In the genomic region with DNA sequence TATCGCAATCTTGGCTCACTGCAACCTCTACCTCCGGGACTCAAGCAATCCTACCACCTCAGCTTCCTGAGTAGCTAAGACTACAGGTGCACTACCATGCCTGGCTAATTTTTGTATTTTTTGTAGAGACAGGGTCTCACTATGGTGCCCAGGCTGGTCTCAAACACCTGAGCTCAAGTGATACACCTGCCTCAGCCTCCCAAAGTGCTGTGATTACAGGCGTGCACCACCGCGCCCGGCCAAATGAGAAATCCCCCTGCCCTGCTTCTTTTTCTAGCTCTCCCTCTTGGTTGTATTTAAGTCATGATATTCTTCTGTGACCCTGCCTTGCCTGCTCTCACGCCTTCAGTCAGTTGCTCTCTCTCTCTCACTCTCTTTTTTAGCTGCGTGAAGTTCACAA, we compare ENCODE assay signal across 33 cellular contexts.
"Had no signal": no experiment of that assay in that cellular context is flagged by ENCODE, and none has a peak within 500 bp of the region (broad histone marks: within the 10 kb centered on the region; RNA-seq: fewer than 3 reads in every experiment).

No MANE protein-coding gene starts in this region.

- H3K36me3 ChIP-seq: adrenal gland, esophagus squamous epithelium, gastrocnemius medialis, uterus had no signal

- H3K27ac ChIP-seq: adrenal gland, epithelial cell of prostate, esophagus squamous epithelium, gastrocnemius medialis, skin epidermis, uterus had no signal

- H3K27me3 ChIP-seq: adrenal gland, gastrocnemius medialis, uterus had no signal

- H3K4me3 Mint-ChIP-seq: activated CD4-positive, alpha-beta memory T cell treated with anti-CD3 and anti-CD28 coated beads, Interleukin-2, amount 10 ng/mL, durations not matched to agents 7 days and 5 days; activated CD4-positive, alpha-beta T cell treated with anti-CD3 and anti-CD28 coated beads, Interleukin-2, amount 10 ng/mL, durations not matched to agents 7 days and 5 days; activated naive CD4-positive, alpha-beta T cell treated with anti-CD3 and anti-CD28 coated beads for 36 hours; activated naive CD8-positive, alpha-beta T cell treated with anti-CD3 and anti-CD28 coated beads for 36 hours; activated T-helper 1 cell treated with anti-CD3 and anti-CD28 coated beads, Interleukin-12 subunit alpha, Interleukin-12 subunit beta, Interleukin-2, Interleukin-4 antibody, amounts not matched to agents 30 ng/mL and 10 ng/mL and 1 ng/mL, durations not matched to agents 14 hours and 24 hours and 36 hours; dendritic cell treated with granulocyte-macrophage colony-stimulating factor and Interleukin-4, amounts not matched to agents 40 ng/mL and 50 ng/mL, for 4 days; mesothelial cell of epicardium; naive B cell; neural crest cell; stimulated activated effector memory CD8-positive, alpha-beta T cell treated with anti-CD3 and anti-CD28 coated beads, Interleukin-12 subunit alpha, Interleukin-12 subunit beta, amount 100 ng/mL, for 72 hours; stimulated activated naive CD8-positive, alpha-beta T cell treated with anti-CD3 and anti-CD28 coated beads, Interleukin-15, amount 100 ng/mL, for 72 hours; T-helper 1 cell treated with Interleukin-12 subunit alpha and Interleukin-12 subunit beta and Interleukin-4 antibody, amounts not matched to agents 30 μg/mL and 1 μg/mL, for 36 hours; type B pancreatic cell had no signal

- H3K4me2 ChIP-seq: SK-N-SH had no signal

- ATAC-seq: gastrocnemius medialis; left cardiac atrium; left ventricle myocardium superior; sciatic nerve; stimulated activated effector memory CD8-positive, alpha-beta T cell treated with anti-CD3 and anti-CD28 coated beads, Interleukin-12 subunit alpha, Interleukin-12 subunit beta, amount 100 ng/mL, for 72 hours; stimulated activated naive CD8-positive, alpha-beta T cell treated with anti-CD3 and anti-CD28 coated beads, Interleukin-15, amount 100 ng/mL, for 72 hours had no signal

- H3K9ac ChIP-seq: SK-N-SH had no signal

- H3K9me3 ChIP-seq: adrenal gland, esophagus squamous epithelium, gastrocnemius medialis, SK-N-SH, uterus had no signal

- DNase-seq: activated CD4-positive, alpha-beta memory T cell treated with anti-CD3 and anti-CD28 coated beads, Interleukin-2, amount 10 ng/mL, durations not matched to agents 7 days and 5 days; activated CD4-positive, alpha-beta T cell treated with anti-CD3 and anti-CD28 coated beads for 1 hour; activated CD4-positive, alpha-beta T cell treated with anti-CD3 and anti-CD28 coated beads, Interleukin-2, amount 10 ng/mL, durations not matched to agents 7 days and 5 days; activated effector memory CD4-positive, alpha-beta T cell treated with anti-CD3 and anti-CD28 coated beads, Interleukin-2, amount 50 U/mL, for 16 hours; activated naive CD4-positive, alpha-beta T cell treated with anti-CD3 and anti-CD28 coated beads for 36 hours; activated naive CD8-positive, alpha-beta T cell treated with anti-CD3 and anti-CD28 coated beads for 36 hours; adrenal gland; aorta; caudate nucleus; esophagus squamous epithelium; gastrocnemius medialis; hippocampal formation; left cardiac atrium; left ventricle myocardium superior; mammary epithelial cell; naive B cell; SK-N-SH; stimulated activated CD4-positive, alpha-beta T cell treated with anti-CD3 and anti-CD28 coated beads, Interleukin-4, amount 100 ng/mL, for 24 hours; stimulated activated naive CD8-positive, alpha-beta T cell treated with anti-CD3 and anti-CD28 coated beads, Interleukin-15, amount 100 ng/mL, for 72 hours; substantia nigra; SW 1271; T-helper 9 cell; uterus had no signal

- H3K9me3 Mint-ChIP-seq: activated CD4-positive, alpha-beta memory T cell treated with anti-CD3 and anti-CD28 coated beads, Interleukin-2, amount 10 ng/mL, durations not matched to agents 7 days and 5 days; activated CD4-positive, alpha-beta T cell treated with anti-CD3 and anti-CD28 coated beads, Interleukin-2, amount 10 ng/mL, durations not matched to agents 7 days and 5 days; activated naive CD4-positive, alpha-beta T cell treated with anti-CD3 and anti-CD28 coated beads for 36 hours; activated naive CD8-positive, alpha-beta T cell treated with anti-CD3 and anti-CD28 coated beads for 36 hours; activated T-helper 1 cell treated with anti-CD3 and anti-CD28 coated beads, Interleukin-12 subunit alpha, Interleukin-12 subunit beta, Interleukin-2, Interleukin-4 antibody, amounts not matched to agents 30 ng/mL and 10 ng/mL and 1 ng/mL, durations not matched to agents 14 hours and 24 hours and 36 hours; dendritic cell treated with granulocyte-macrophage colony-stimulating factor and Interleukin-4, amounts not matched to agents 40 ng/mL and 50 ng/mL, for 4 days; mesothelial cell of epicardium; naive B cell; neural crest cell; stimulated activated effector memory CD8-positive, alpha-beta T cell treated with anti-CD3 and anti-CD28 coated beads, Interleukin-12 subunit alpha, Interleukin-12 subunit beta, amount 100 ng/mL, for 72 hours; stimulated activated naive CD8-positive, alpha-beta T cell treated with anti-CD3 and anti-CD28 coated beads, Interleukin-15, amount 100 ng/mL, for 72 hours; T-helper 1 cell treated with Interleukin-12 subunit alpha and Interleukin-12 subunit beta and Interleukin-4 antibody, amounts not matched to agents 30 μg/mL and 1 μg/mL, for 36 hours; type B pancreatic cell had no signal

- H3K4me3 ChIP-seq: adrenal gland, esophagus squamous epithelium, gastrocnemius medialis, skin epidermis, uterus had no signal

- H3K4me1 ChIP-seq: adrenal gland, esophagus squamous epithelium, gastrocnemius medialis, uterus had no signal

- H3K36me3 Mint-ChIP-seq: activated naive CD8-positive, alpha-beta T cell treated with anti-CD3 and anti-CD28 coated beads for 36 hours; mesothelial cell of epicardium; naive B cell; stimulated activated effector memory CD8-positive, alpha-beta T cell treated with anti-CD3 and anti-CD28 coated beads, Interleukin-12 subunit alpha, Interleukin-12 subunit beta, amount 100 ng/mL, for 72 hours; type B pancreatic cell had no signal

- H3K27me3 Mint-ChIP-seq: dendritic cell treated with granulocyte-macrophage colony-stimulating factor and Interleukin-4, amounts not matched to agents 40 ng/mL and 50 ng/mL, for 4 days had no signal

- H3K27ac Mint-ChIP-seq: activated CD4-positive, alpha-beta memory T cell treated with anti-CD3 and anti-CD28 coated beads, Interleukin-2, amount 10 ng/mL, durations not matched to agents 7 days and 5 days; activated CD4-positive, alpha-beta T cell treated with anti-CD3 and anti-CD28 coated beads, Interleukin-2, amount 10 ng/mL, durations not matched to agents 7 days and 5 days; activated naive CD4-positive, alpha-beta T cell treated with anti-CD3 and anti-CD28 coated beads for 36 hours; activated naive CD8-positive, alpha-beta T cell treated with anti-CD3 and anti-CD28 coated beads for 36 hours; activated T-helper 1 cell treated with anti-CD3 and anti-CD28 coated beads, Interleukin-12 subunit alpha, Interleukin-12 subunit beta, Interleukin-2, Interleukin-4 antibody, amounts not matched to agents 30 ng/mL and 10 ng/mL and 1 ng/mL, durations not matched to agents 14 hours and 24 hours and 36 hours; dendritic cell treated with granulocyte-macrophage colony-stimulating factor and Interleukin-4, amounts not matched to agents 40 ng/mL and 50 ng/mL, for 4 days; mesothelial cell of epicardium; naive B cell; stimulated activated effector memory CD8-positive, alpha-beta T cell treated with anti-CD3 and anti-CD28 coated beads, Interleukin-12 subunit alpha, Interleukin-12 subunit beta, amount 100 ng/mL, for 72 hours; T-helper 1 cell treated with Interleukin-12 subunit alpha and Interleukin-12 subunit beta and Interleukin-4 antibody, amounts not matched to agents 30 μg/mL and 1 μg/mL, for 36 hours; type B pancreatic cell had no signal

- H3K4me1 Mint-ChIP-seq: activated CD4-positive, alpha-beta memory T cell treated with anti-CD3 and anti-CD28 coated beads, Interleukin-2, amount 10 ng/mL, durations not matched to agents 7 days and 5 days; activated CD4-positive, alpha-beta T cell treated with anti-CD3 and anti-CD28 coated beads, Interleukin-2, amount 10 ng/mL, durations not matched to agents 7 days and 5 days; activated naive CD8-positive, alpha-beta T cell treated with anti-CD3 and anti-CD28 coated beads for 36 hours; naive B cell; stimulated activated effector memory CD8-positive, alpha-beta T cell treated with anti-CD3 and anti-CD28 coated beads, Interleukin-12 subunit alpha, Interleukin-12 subunit beta, amount 100 ng/mL, for 72 hours; stimulated activated naive CD8-positive, alpha-beta T cell treated with anti-CD3 and anti-CD28 coated beads, Interleukin-15, amount 100 ng/mL, for 72 hours had no signal
